2 cellular contexts compared by ENCODE assay signal in genomic region chr19:41232686-41233085, GRCh38.
TF ChIP-seq lines count a peak whose summit lies in the region.

No MANE protein-coding gene starts in this region.

TF ChIP-seq in HepG2, 621 proteins besides CTCF, POLR2A, EP300 and RAD21:
- TF ChIP-seq ZNF557 (CRISPR knock-in tag; IDR thresholded peaks at IDR 0.05) = no peak
- TF ChIP-seq ZNF629 (CRISPR knock-in tag; conservative IDR thresholded peaks at IDR 0.05) = peak; percentile 72
- no peak for TF ChIP-seq ZNF850 (CRISPR knock-in tag; conservative IDR thresholded peaks at IDR 0.05)
- TF ChIP-seq ZNF383 (CRISPR knock-in tag; IDR thresholded peaks at IDR 0.05; ENCODE audit: borderline replicate concordance) = no peak
- no peak for TF ChIP-seq SRF (IDR thresholded peaks at IDR 0.05; ENCODE audit: low read depth, low read length)
- TF ChIP-seq ZNF546 (CRISPR knock-in tag; conservative IDR thresholded peaks at IDR 0.05) = no peak
- no peak for TF ChIP-seq POGK (CRISPR knock-in tag; conservative IDR thresholded peaks at IDR 0.05)

TF ChIP-seq in K562, 482 proteins besides CTCF, POLR2A, EP300 and RAD21:
- no peak for TF ChIP-seq FOXJ2 (tag; IDR thresholded peaks at IDR 0.05)
- TF ChIP-seq RBM25 (IDR thresholded peaks at IDR 0.05; ENCODE audit: low read depth, low read length, severe bottlenecking) = peak; percentile 94
- TF ChIP-seq ADNP (tag; IDR thresholded peaks at IDR 0.05) = peak; percentile 52; the same call in 1 of the 2 replicates
- peak; percentile 58; the same call in 1 of the 2 replicates for TF ChIP-seq BCOR (IDR thresholded peaks at IDR 0.05)
- peak in 1 of 2 experiments; percentile 30; a peak in 1 of 4 replicates for TF ChIP-seq KDM1A (IDR thresholded peaks at IDR 0.05)
- TF ChIP-seq MAFF (IDR thresholded peaks at IDR 0.05; ENCODE audit: low read length) = no peak
- no peak for TF ChIP-seq ZFP30 (CRISPR knock-in tag; IDR thresholded peaks at IDR 0.05; ENCODE audit: borderline replicate concordance)
- TF ChIP-seq NFE2L1 (tag; IDR thresholded peaks at IDR 0.05; ENCODE audit: borderline replicate concordance, low read depth) = no peak
